In the genomic region with DNA sequence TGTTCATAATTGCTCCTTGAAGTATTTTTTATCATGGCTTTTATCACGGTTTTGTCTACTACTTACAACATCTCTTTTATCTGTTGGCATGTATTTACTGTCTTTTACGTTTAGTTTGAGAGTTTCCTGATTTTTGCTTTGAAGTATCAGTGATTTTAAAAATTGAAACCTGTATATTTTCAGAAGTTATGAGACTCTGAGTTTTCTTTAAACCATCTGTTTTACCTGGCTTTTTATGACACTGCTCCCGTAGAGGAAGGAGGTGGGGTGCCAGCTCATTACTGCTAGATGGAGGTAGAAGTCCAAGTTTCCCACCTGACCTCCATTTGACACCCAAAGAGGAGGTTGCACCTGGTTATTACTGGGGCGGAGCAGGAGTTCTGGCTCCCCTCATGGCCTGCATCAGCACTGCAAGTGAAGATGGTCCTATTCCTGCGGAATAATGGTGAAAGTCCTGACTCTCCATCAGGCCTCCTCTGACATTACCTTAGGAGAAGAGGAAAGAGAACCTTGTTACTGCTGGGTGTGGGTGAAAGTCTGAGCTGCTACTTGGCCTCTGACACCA, we compare ENCODE assay signal across 8 cellular contexts. TPM values are rescaled to one million over a fixed set of nuclear protein-coding genes. Genes with fewer than 3 reads are reported as not detected.
DNase-seq lines count a peak whose midpoint lies in the region; ATAC-seq and TF ChIP-seq lines count a peak whose summit lies in the region.

No MANE protein-coding gene starts in this region.

- no peak overlapping the region for H3K4me3 ChIP-seq in BE2C (ENCODE audit: low read depth, low read length)
- no peak overlapping the region for H3K4me3 ChIP-seq in H7 (ENCODE audit: insufficient read depth, low read depth, low read length)
- H3K4me3 ChIP-seq in sigmoid colon: no peak overlapping the region

- ATAC-seq in WTC11 (peak; percentile 99), HG02678 (IDR thresholded peaks at IDR 0.05; ENCODE audit: unreplicated experiment) (no peak), HG03139 (IDR thresholded peaks at IDR 0.05; ENCODE audit: unreplicated experiment) (no peak)

- H3K36me3 Mint-ChIP-seq in WTC11 (no peaks in the 10 kb centered on the region), glutamatergic neuron (ENCODE audit: unreplicated experiment) (no peaks in the 10 kb centered on the region)

- 20 to 48% methylated on average over 5 of the region's 5 CpGs for WGBS in sigmoid colon, 2 donors

- H3K9me3 Mint-ChIP-seq in WTC11 (peaks cover 3% of the 10 kb centered on the region; the same call in 1 of the 2 replicates), glutamatergic neuron (ENCODE audit: unreplicated experiment) (no peaks in the 10 kb centered on the region)

- peak; percentile 23 for DNase-seq in BE2C
- DNase-seq in H7: peak; percentile 60
- peak; percentile 54 for DNase-seq in WTC11 (ENCODE audit: low spot score)
- DNase-seq in glutamatergic neuron: peak; percentile 22
- no peak for DNase-seq in sigmoid colon
- DNase-seq in NCI-H774 (lab: John Stamatoyannopoulos, UW): no peak

- POLR2A ChIA-PET in WTC11 (lab: Charles Lee): no interaction called here

- H3K4me1 ChIP-seq in BE2C: no peaks in the 10 kb centered on the region
- peaks cover 0 to 5% (median 2%) of the 10 kb centered on the region in 4 donors for H3K4me1 ChIP-seq in sigmoid colon

- TF ChIP-seq POLR2A in sigmoid colon (IDR thresholded peaks at IDR 0.05): no peak

- peak; percentile 62 for TF ChIP-seq CTCF in BE2C (IDR thresholded peaks at IDR 0.05; ENCODE audit: low read depth, low read length)
- peak; percentile 26; the same call in 1 of the 2 replicates for TF ChIP-seq CTCF in WTC11 (IDR thresholded peaks at IDR 0.05)
- peak; percentile 36 for TF ChIP-seq CTCF in glutamatergic neuron (IDR thresholded peaks at IDR 0.05; ENCODE audit: partially characterized antibody, unreplicated experiment)
- TF ChIP-seq CTCF in sigmoid colon (IDR thresholded peaks at IDR 0.05): no peak

- no peaks in the 10 kb centered on the region for H3K27me3 ChIP-seq in BE2C
- H3K27me3 ChIP-seq in H7 (ENCODE audit: control insufficient read depth, insufficient read depth, low read length): no peaks in the 10 kb centered on the region
- H3K27me3 ChIP-seq in sigmoid colon: no peaks in the 10 kb centered on the region

- H3K27me3 Mint-ChIP-seq in WTC11 (ENCODE audit: low read depth) (peaks cover 3% of the 10 kb centered on the region), glutamatergic neuron (ENCODE audit: unreplicated experiment) (peaks cover 2% of the 10 kb centered on the region)

- no peak overlapping the region for H3K27ac ChIP-seq in sigmoid colon

- H3K27ac Mint-ChIP-seq in WTC11 (no peak overlapping the region; the same call in 1 of the 2 replicates), glutamatergic neuron (ENCODE audit: unreplicated experiment) (no peak overlapping the region)

- no peak for TF ChIP-seq EP300 in sigmoid colon (IDR thresholded peaks at IDR 0.05)

- no peaks in the 10 kb centered on the region for H3K9me3 ChIP-seq in BE2C
- no peaks in the 10 kb centered on the region for H3K9me3 ChIP-seq in sigmoid colon

- no peaks in the 10 kb centered on the region for H3K36me3 ChIP-seq in BE2C
- no peaks in the 10 kb centered on the region for H3K36me3 ChIP-seq in H7 (replicated peaks; ENCODE audit: control insufficient read depth, insufficient read depth, low read length)
- H3K36me3 ChIP-seq in sigmoid colon: no peaks in the 10 kb centered on the region

- H3K4me3 Mint-ChIP-seq in WTC11 (no peak overlapping the region), glutamatergic neuron (ENCODE audit: unreplicated experiment) (no peak overlapping the region)

- intact Hi-C loops in sigmoid colon (cut with DNase I): no loop called here

- H3K4me1 Mint-ChIP-seq in WTC11 (peaks cover 4% of the 10 kb centered on the region; the same call in 1 of the 2 replicates), glutamatergic neuron (ENCODE audit: low read depth, unreplicated experiment) (peaks cover 5% of the 10 kb centered on the region)

- CTCF ChIA-PET in WTC11 (lab: Charles Lee): interaction anchor here (1.1 to 1.3 kb wide), 2 partner anchors 11 to 202 kb away, joined by 4 read pairs; no protein-coding TSS in a partner anchor

TF ChIP-seq in WTC11, 78 proteins besides CTCF, POLR2A, EP300 and RAD21:
- TF ChIP-seq FOXJ3 (CRISPR knock-in tag; IDR thresholded peaks at IDR 0.05; ENCODE audit: borderline replicate concordance) (no peak), TCF7 (CRISPR knock-in tag; IDR thresholded peaks at IDR 0.05; ENCODE audit: low read depth) (no peak), ZNF423 (CRISPR knock-in tag; IDR thresholded peaks at IDR 0.05) (no peak), HMGA2 (CRISPR knock-in tag; IDR thresholded peaks at IDR 0.05) (no peak), ZNF396 (CRISPR knock-in tag; IDR thresholded peaks at IDR 0.05; ENCODE audit: borderline replicate concordance) (no peak), OVOL2 (CRISPR knock-in tag; IDR thresholded peaks at IDR 0.05; ENCODE audit: borderline replicate concordance) (no peak), NR1H2 (CRISPR knock-in tag; IDR thresholded peaks at IDR 0.05) (no peak), PRRX2 (CRISPR knock-in tag; IDR thresholded peaks at IDR 0.05) (no peak), ESRRA (CRISPR knock-in tag; IDR thresholded peaks at IDR 0.05; ENCODE audit: borderline replicate concordance) (no peak), FOXP1 (CRISPR knock-in tag; IDR thresholded peaks at IDR 0.05; ENCODE audit: borderline replicate concordance) (no peak)
- TF ChIP-seq, protein P1, sequence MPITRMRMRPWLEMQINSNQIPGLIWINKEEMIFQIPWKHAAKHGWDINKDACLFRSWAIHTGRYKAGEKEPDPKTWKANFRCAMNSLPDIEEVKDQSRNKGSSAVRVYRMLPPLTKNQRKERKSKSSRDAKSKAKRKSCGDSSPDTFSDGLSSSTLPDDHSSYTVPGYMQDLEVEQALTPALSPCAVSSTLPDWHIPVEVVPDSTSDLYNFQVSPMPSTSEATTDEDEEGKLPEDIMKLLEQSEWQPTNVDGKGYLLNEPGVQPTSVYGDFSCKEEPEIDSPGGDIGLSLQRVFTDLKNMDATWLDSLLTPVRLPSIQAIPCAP (CRISPR knock-in tag; IDR thresholded peaks at IDR 0.05): no peak
- TF ChIP-seq, protein P2, sequence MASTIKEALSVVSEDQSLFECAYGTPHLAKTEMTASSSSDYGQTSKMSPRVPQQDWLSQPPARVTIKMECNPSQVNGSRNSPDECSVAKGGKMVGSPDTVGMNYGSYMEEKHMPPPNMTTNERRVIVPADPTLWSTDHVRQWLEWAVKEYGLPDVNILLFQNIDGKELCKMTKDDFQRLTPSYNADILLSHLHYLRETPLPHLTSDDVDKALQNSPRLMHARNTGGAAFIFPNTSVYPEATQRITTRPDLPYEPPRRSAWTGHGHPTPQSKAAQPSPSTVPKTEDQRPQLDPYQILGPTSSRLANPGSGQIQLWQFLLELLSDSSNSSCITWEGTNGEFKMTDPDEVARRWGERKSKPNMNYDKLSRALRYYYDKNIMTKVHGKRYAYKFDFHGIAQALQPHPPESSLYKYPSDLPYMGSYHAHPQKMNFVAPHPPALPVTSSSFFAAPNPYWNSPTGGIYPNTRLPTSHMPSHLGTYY (CRISPR knock-in tag; IDR thresholded peaks at IDR 0.05): no peak
TF ChIP-seq in WTC11: peak in this region for 0.

RNA-seq across cellular contexts. Expression of gene ZNF131, which starts 10.0 kb away (rescaled TPM):
- 49.6 TPM for polyA plus RNA-seq in BE2C (2012; ENCODE audit: insufficient read depth, insufficient read length, low read depth)
- total RNA-seq in H7 (2014; rRNA removed; shearing (Covaris generic)): 34.3 and 34.6 TPM in 2 replicates
- total RNA-seq in WTC11 (2021): 34.7 to 37.2 TPM (median 36.0 TPM) in 3 replicates
- total RNA-seq in glutamatergic neuron (ENCODE audit: unreplicated experiment): 42.9 TPM
- total RNA-seq in sigmoid colon: 10 to 100 TPM; 21.7 to 35.3 (median 29.2) TPM
- polyA plus RNA-seq in sigmoid colon: 10 to 100 TPM; 13.8 to 20.8 (median 20.1) TPM

Comparison
In these comparisons a context has a peak if more than half of its experiments do, and no peak if none do; other contexts are left out.
1. DNase-seq: peak in BE2C (single experiment), H7 (single experiment), WTC11 (single experiment) and glutamatergic neuron (single experiment); none in sigmoid colon (single experiment) and NCI-H774 (single experiment).
2. CTCF ChIP-seq: peak in BE2C (single experiment), WTC11 (single experiment) and glutamatergic neuron (single experiment); none in sigmoid colon (0 of 4).